Comparison of ENCODE assay signal across 15 cellular contexts in the genomic region with DNA sequence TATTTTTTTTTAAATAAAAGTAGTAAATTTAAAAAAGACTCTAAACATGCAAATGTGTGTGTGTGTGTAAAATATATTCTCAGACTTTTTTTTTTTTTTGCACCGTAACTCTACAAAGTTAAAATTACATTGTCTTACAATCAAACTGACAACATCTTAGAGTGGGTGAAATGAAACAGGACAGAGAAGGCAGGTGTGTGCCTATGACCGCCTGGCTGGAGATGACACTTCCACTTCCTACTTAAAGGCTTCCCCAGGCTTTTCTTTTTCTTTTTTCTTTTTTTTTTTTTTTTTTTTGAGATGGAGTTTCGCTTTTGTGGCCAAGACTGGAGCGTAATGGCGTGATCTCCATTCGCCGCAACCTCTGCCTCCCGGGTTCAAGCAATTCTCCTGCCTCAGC. TPM values are rescaled to one million over a fixed set of nuclear protein-coding genes. Genes with fewer than 3 reads are reported as not detected.
A peak's percentile ranks its signal among the peaks of the same experiment; 100 is the strongest.
DNase-seq lines count a peak whose midpoint lies in the region; ATAC-seq and TF ChIP-seq lines count a peak whose summit lies in the region.
"Had no signal": no experiment of that assay in that cellular context is flagged by ENCODE, and none has a peak within 500 bp of the region (broad histone marks: within the 10 kb centered on the region; RNA-seq: fewer than 3 reads in every experiment).

No MANE protein-coding gene starts in this region.

- H3K4ac ChIP-seq in H9 (ENCODE audit: low read depth, low read length), result no peak overlapping the region

- DNase-seq in MV-4-11 (lab: John Stamatoyannopoulos, UW) (peak; percentile 24), activated B cell treated with CpG ODN at 0.5 μM for 24 hours (no peak), H9 (no peak), GM13976 (ENCODE audit: low spot score) (no peak)
- no peak for DNase-seq in stimulated activated naive B cell treated with anti-CD40 and anti-IgM and Interleukin-4, amounts not matched to agents 10 μg/mL and 1 μg/mL and 100 μg/mL, for 72 hours
- DNase-seq: BE2C; Caco-2; CD8-positive, alpha-beta memory T cell; DND-41; GF-D8; GOT3 had no signal

- no peak overlapping the region for H4K91ac ChIP-seq in H9 (ENCODE audit: insufficient read length, low read depth, low read length)

- peaks cover 12% of the 10 kb centered on the region for H3K23me2 ChIP-seq in H9 (ENCODE audit: insufficient read length, low read depth, low read length, poor library complexity, severe bottlenecking)

- H3K18ac ChIP-seq in H9 (ENCODE audit: insufficient read length, low read depth, low read length), result no peak overlapping the region

- intact Hi-C loops in activated B cell treated with CpG ODN at 0.5 μM for 24 hours (cut with micrococcal nuclease), result loop anchor here (1.0 kb wide), 1 partner anchor 37 kb away; a partner anchor contains a TSS

- peaks cover 69 to 98% (median 93%) of the 10 kb centered on the region in 10 experiments for H3K4me1 ChIP-seq in BLaER1 treated with 17β-estradiol and CSF1 and Interleukin-3, amounts not matched to agents 10 nM and 100 nM
- H3K4me1 ChIP-seq in H9 (ENCODE audit: insufficient read depth, low read length), result no peaks in the 10 kb centered on the region
- H3K4me1 ChIP-seq: HAP-1 had no signal

- H3T11ph ChIP-seq in H9 (ENCODE audit: low read length), result no peak overlapping the region

- H3K36me3 ChIP-seq in BLaER1 treated with 17β-estradiol and CSF1 and Interleukin-3, amounts not matched to agents 10 nM and 100 nM, result no peaks in the 10 kb centered on the region
- H3K36me3 ChIP-seq: BE2C, HAP-1 had no signal

- peaks cover 20 to 29% (median 24%) of the 10 kb centered on the region in 11 experiments for H3K27me3 ChIP-seq in BLaER1 treated with 17β-estradiol and CSF1 and Interleukin-3, amounts not matched to agents 10 nM and 100 nM
- no peaks in the 10 kb centered on the region for H3K27me3 ChIP-seq in H9 (ENCODE audit: insufficient read depth, low read length)
- H3K27me3 ChIP-seq: BE2C had no signal

- peak overlapping the region; percentile 33 to 73 (median 49); a peak in 20 of 22 replicates for H3K4me2 ChIP-seq in BLaER1 treated with 17β-estradiol and CSF1 and Interleukin-3, amounts not matched to agents 10 nM and 100 nM
- H3K4me2 ChIP-seq in H9 (ENCODE audit: insufficient read depth, insufficient read length, low read length), result no peak overlapping the region

- no peak overlapping the region for H2BK15ac ChIP-seq in H9 (ENCODE audit: low read depth, low read length)

- peak; percentile 65 for ATAC-seq in activated B cell treated with CpG ODN at 0.5 μM for 24 hours (ENCODE audit: low read depth)
- ATAC-seq in stimulated activated naive B cell treated with anti-CD40 and anti-IgM and Interleukin-4, amounts not matched to agents 10 μg/mL and 1 μg/mL and 100 μg/mL, for 72 hours (replicated peaks), result peak; percentile 62 to 71
- ATAC-seq in HG02852 (IDR thresholded peaks at IDR 0.05; ENCODE audit: unreplicated experiment), result no peak
- ATAC-seq: HepG2 had no signal

- no peak overlapping the region for H3K23ac ChIP-seq in H9 (ENCODE audit: insufficient read length, low read depth, low read length)

- in situ Hi-C loops in GM13976 (cut with MboI; ENCODE audit: low sequenced_read_pairs, unreplicated experiment), result no loop called here

- H3K9me3 Mint-ChIP-seq in activated B cell treated with CpG ODN at 0.5 μM for 24 hours (no peaks in the 10 kb centered on the region), H9 (no peaks in the 10 kb centered on the region)
- no peaks in the 10 kb centered on the region for H3K9me3 Mint-ChIP-seq in stimulated activated naive B cell treated with anti-CD40 and anti-IgM and Interleukin-4, amounts not matched to agents 10 μg/mL and 1 μg/mL and 100 μg/mL, for 72 hours
- H3K9me3 Mint-ChIP-seq: CD8-positive, alpha-beta memory T cell had no signal

- H3K4me1 Mint-ChIP-seq in activated B cell treated with CpG ODN at 0.5 μM for 24 hours (peaks cover 44% of the 10 kb centered on the region), H9 (peaks cover 8 to 25% of the 10 kb centered on the region in 2 experiments; a peak in 3 of 4 replicates)
- peaks cover 32 to 48% of the 10 kb centered on the region in 2 donors for H3K4me1 Mint-ChIP-seq in stimulated activated naive B cell treated with anti-CD40 and anti-IgM and Interleukin-4, amounts not matched to agents 10 μg/mL and 1 μg/mL and 100 μg/mL, for 72 hours

- no CpG with 5 or more reads among the region's 8 CpGs for WGBS in H9 (ENCODE audit: extremely low coverage, insufficient read length, low lambda C conversion rate)

- POLR2A ChIA-PET in activated B cell treated with CpG ODN at 0.5 μM for 24 hours (lab: Charles Lee), result interaction anchor here (0.7 to 1.3 kb wide), 2 partner anchors 10 to 17 kb away, joined by 4 to 7 read pairs; no protein-coding TSS in a partner anchor

- peaks cover 3% of the 10 kb centered on the region for H3K36me3 Mint-ChIP-seq in activated B cell treated with CpG ODN at 0.5 μM for 24 hours (ENCODE audit: low read depth)
- peaks cover 24 to 32% of the 10 kb centered on the region in 2 donors for H3K36me3 Mint-ChIP-seq in stimulated activated naive B cell treated with anti-CD40 and anti-IgM and Interleukin-4, amounts not matched to agents 10 μg/mL and 1 μg/mL and 100 μg/mL, for 72 hours
- peaks cover 0 to 10% (median 4%) of the 10 kb centered on the region in 3 experiments; a peak in 4 of 7 replicates for H3K36me3 Mint-ChIP-seq in H9 (ENCODE audit: insufficient read depth in 1 of 3, low read depth in 3 of 3)

- CTCF ChIA-PET in activated B cell treated with CpG ODN at 0.5 μM for 24 hours (lab: Charles Lee), result no interaction called here

- H3K4me3 ChIP-seq in BLaER1 treated with 17β-estradiol and CSF1 and Interleukin-3, amounts not matched to agents 10 nM and 100 nM, result no peak overlapping the region
- H3K4me3 ChIP-seq: HAP-1 had no signal

- H2BK12ac ChIP-seq in H9 (ENCODE audit: insufficient read length, low read depth, low read length), result no peak overlapping the region

- H2BK5ac ChIP-seq in H9 (ENCODE audit: insufficient read length, low read length), result no peak overlapping the region

- H2BK120ac ChIP-seq in H9 (ENCODE audit: low read depth, low read length, poor library complexity, severe bottlenecking), result no peak overlapping the region

- no peaks in the 10 kb centered on the region for H3K79me1 ChIP-seq in H9 (ENCODE audit: insufficient read depth, low read depth, low read length, poor library complexity, severe bottlenecking)

- H3K9me3 ChIP-seq in BLaER1 treated with 17β-estradiol and CSF1 and Interleukin-3, amounts not matched to agents 10 nM and 100 nM (replicated peaks in 1 of 11), result no peaks in the 10 kb centered on the region
- no peaks in the 10 kb centered on the region for H3K9me3 ChIP-seq in H9 (ENCODE audit: control insufficient read depth, low read depth, low read length)
- H3K9me3 ChIP-seq: BE2C, Caco-2, HAP-1 had no signal

- H2BK20ac ChIP-seq in H9 (ENCODE audit: low read depth, low read length, poor library complexity, severe bottlenecking), result no peak overlapping the region

- H2AFZ ChIP-seq in H9 (ENCODE audit: low read length), result no peak overlapping the region

- no peak overlapping the region for H3K27ac Mint-ChIP-seq in activated B cell treated with CpG ODN at 0.5 μM for 24 hours
- no peak overlapping the region for H3K27ac Mint-ChIP-seq in stimulated activated naive B cell treated with anti-CD40 and anti-IgM and Interleukin-4, amounts not matched to agents 10 μg/mL and 1 μg/mL and 100 μg/mL, for 72 hours
- H3K27ac Mint-ChIP-seq in H9, result no peak overlapping the region
- H3K27ac Mint-ChIP-seq: CD8-positive, alpha-beta memory T cell had no signal

- H3K14ac ChIP-seq in H9 (ENCODE audit: insufficient read depth, low read length), result no peak overlapping the region

- TF ChIP-seq CTCF in activated B cell treated with CpG ODN at 0.5 μM for 24 hours (IDR thresholded peaks at IDR 0.05) (no peak), H9 (conservative IDR thresholded peaks at IDR 0.05) (no peak), GM13976 (IDR thresholded peaks at IDR 0.05; ENCODE audit: borderline replicate concordance, control extremely low read depth, extremely low read depth, insufficient read depth, missing control alignments) (no peak)

- no peak overlapping the region for H4K5ac ChIP-seq in H9 (ENCODE audit: insufficient read length, low read depth, low read length)

- peaks cover 0 to 40% (median 0%) of the 10 kb centered on the region in 11 experiments; a peak in 5 of 22 replicates for H4K20me1 ChIP-seq in BLaER1 treated with 17β-estradiol and CSF1 and Interleukin-3, amounts not matched to agents 10 nM and 100 nM
- H4K20me1 ChIP-seq in H9 (ENCODE audit: control insufficient read depth, insufficient read depth, insufficient read length), result no peaks in the 10 kb centered on the region

- no peak overlapping the region for H3K4me3 Mint-ChIP-seq in activated B cell treated with CpG ODN at 0.5 μM for 24 hours
- H3K4me3 Mint-ChIP-seq in stimulated activated naive B cell treated with anti-CD40 and anti-IgM and Interleukin-4, amounts not matched to agents 10 μg/mL and 1 μg/mL and 100 μg/mL, for 72 hours, result no peak overlapping the region
- H3K4me3 Mint-ChIP-seq in H9, result no peak overlapping the region
- H3K4me3 Mint-ChIP-seq: CD8-positive, alpha-beta memory T cell had no signal

- H3K27me3 Mint-ChIP-seq in activated B cell treated with CpG ODN at 0.5 μM for 24 hours, result no peaks in the 10 kb centered on the region
- H3K27me3 Mint-ChIP-seq in stimulated activated naive B cell treated with anti-CD40 and anti-IgM and Interleukin-4, amounts not matched to agents 10 μg/mL and 1 μg/mL and 100 μg/mL, for 72 hours, result peaks cover 0 to 11% of the 10 kb centered on the region in 2 donors
- H3K27me3 Mint-ChIP-seq in H9 (ENCODE audit: low read depth), result no peaks in the 10 kb centered on the region; the same call in none of the 2 replicates

- no peak overlapping the region for H4K8ac ChIP-seq in H9 (replicated peaks; ENCODE audit: insufficient read length, low read depth, low read length)

- no peak overlapping the region for H3K56ac ChIP-seq in H9 (ENCODE audit: insufficient read length, low read depth, low read length)

- no peak overlapping the region for H3K27ac ChIP-seq in BLaER1 treated with 17β-estradiol and CSF1 and Interleukin-3, amounts not matched to agents 10 nM and 100 nM
- H3K27ac ChIP-seq in H9 (ENCODE audit: insufficient read length, low read depth, low read length), result no peak overlapping the region

- H3K79me2 ChIP-seq in H9 (ENCODE audit: insufficient read depth, low read length), result no peaks in the 10 kb centered on the region

- H2AK5ac ChIP-seq in H9 (ENCODE audit: insufficient read length, low read length), result no peak overlapping the region

- no peak overlapping the region for H3K9ac ChIP-seq in BLaER1 treated with 17β-estradiol and CSF1 and Interleukin-3, amounts not matched to agents 10 nM and 100 nM
- no peak overlapping the region for H3K9ac ChIP-seq in H9 (ENCODE audit: extremely low read depth, insufficient read length, low read length)

RNA-seq across cellular contexts. Expression of a gene that starts 2.7 kb away (rescaled TPM):
- total RNA-seq in activated B cell treated with CpG ODN at 0.5 μM for 24 hours (6.9 and 8.1 TPM in 2 replicates), H9 (2021) (31.6 and 41.9 TPM in 2 replicates)

RNA-seq across cellular contexts. Expression of a gene that starts 19.3 kb away (rescaled TPM):
- total RNA-seq in activated B cell treated with CpG ODN at 0.5 μM for 24 hours (39.9 and 47.5 TPM in 2 replicates), H9 (2021) (29.8 and 30.2 TPM in 2 replicates)

RNA-seq across cellular contexts. Expression of a gene that starts 25.7 kb away (rescaled TPM):
- total RNA-seq in activated B cell treated with CpG ODN at 0.5 μM for 24 hours (4.8 and 6.1 TPM in 2 replicates), H9 (2021) (1.8 and 2.1 TPM in 2 replicates)

RNA-seq across cellular contexts. Expression of a gene that starts 36.7 kb away (rescaled TPM):
- total RNA-seq in activated B cell treated with CpG ODN at 0.5 μM for 24 hours, result 71.3 and 85.4 TPM in 2 replicates
- 15.4 and 16.5 TPM in 2 replicates for total RNA-seq in H9 (2021)

RNA-seq across cellular contexts. Expression of a gene that starts 50.4 kb away (rescaled TPM):
- total RNA-seq in activated B cell treated with CpG ODN at 0.5 μM for 24 hours (1.7 and 1.8 TPM in 2 replicates), H9 (2021) (9.0 and 11.6 TPM in 2 replicates)
